ENCODE assay signal across 14 cellular contexts in the genomic region with DNA sequence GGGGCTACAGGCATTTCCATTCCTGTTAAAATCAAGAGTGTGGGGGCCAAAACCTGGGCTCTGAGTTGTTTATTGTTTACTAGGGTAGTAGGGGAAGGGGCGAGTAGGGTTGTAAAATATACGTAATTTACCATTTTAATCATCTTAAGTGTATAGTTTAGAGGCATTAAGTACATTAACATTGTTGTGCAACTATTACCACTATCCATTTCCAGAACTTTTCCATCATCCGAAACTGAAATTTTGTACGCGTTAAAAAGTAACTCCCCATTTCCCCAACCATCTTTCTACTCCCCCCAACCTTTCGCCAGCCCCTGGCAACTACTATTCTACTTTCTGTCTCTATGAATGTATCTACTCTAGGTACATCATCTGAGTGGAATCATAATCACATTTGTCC. TPM values are rescaled to one million over a fixed set of nuclear protein-coding genes. Genes with fewer than 3 reads are reported as not detected.
"Had no signal": no experiment of that assay in that cellular context is flagged by ENCODE, and none has a peak within 500 bp of the region (broad histone marks: within the 10 kb centered on the region; RNA-seq: fewer than 3 reads in every experiment).

No MANE protein-coding gene starts in this region.

- DNase-seq: activated CD4-positive, alpha-beta T cell treated with anti-CD3 and anti-CD28 coated beads, Interleukin-2, amount 50 U/mL, for 4 hours; activated CD4-positive, CD25-positive, alpha-beta regulatory T cell treated with anti-CD3 and anti-CD28 coated beads, Interleukin-2, amount 50 U/mL, for 72 hours; activated effector memory CD4-positive, alpha-beta T cell treated with Interleukin-2 at 50 U/mL for 16 hours; activated T-cell treated with anti-CD3 and anti-CD28 coated beads, Interleukin-2, amount 50 U/mL, for 24 hours; foreskin keratinocyte; head of caudate nucleus; kidney glomerular epithelial cell; posterior cingulate gyrus had no signal

- H3K36me3 ChIP-seq: neutrophil, right atrium auricular region, tibial nerve had no signal

- H3K27ac ChIP-seq: foreskin keratinocyte, neutrophil, right atrium auricular region, tibial nerve had no signal

- H3K9me3 Mint-ChIP-seq: activated T-cell treated with anti-CD3 and anti-CD28 coated beads, Interleukin-2, amount 50 U/mL, for 24 hours; T-helper 2 cell treated with Interferon-gamma antibody and Interleukin-4, amounts not matched to agents 5 μg/mL and 100 μg/mL, for 36 hours had no signal

- H3K9me3 ChIP-seq: neutrophil, right atrium auricular region, tibial nerve had no signal

- H3K4me3 Mint-ChIP-seq: activated naive CD8-positive, alpha-beta T cell; activated T-cell treated with anti-CD3 and anti-CD28 coated beads, Interleukin-2, amount 50 U/mL, for 24 hours; T-helper 2 cell treated with Interferon-gamma antibody and Interleukin-4, amounts not matched to agents 5 μg/mL and 100 μg/mL, for 36 hours had no signal

- ATAC-seq: foreskin keratinocyte had no signal

- H3K27ac Mint-ChIP-seq: activated naive CD8-positive, alpha-beta T cell; activated T-cell treated with anti-CD3 and anti-CD28 coated beads, Interleukin-2, amount 50 U/mL, for 24 hours; T-helper 2 cell treated with Interferon-gamma antibody and Interleukin-4, amounts not matched to agents 5 μg/mL and 100 μg/mL, for 36 hours had no signal

RNA-seq across cellular contexts. Expression of gene FOXD1, which starts 3.6 kb away (rescaled TPM):
- total RNA-seq: liver, right atrium auricular region had no signal
- polyA plus RNA-seq: liver had no signal
